Comparison of ENCODE assay signal across 12 cellular contexts in genomic region chr4:1208970-1209704, GRCh38. TPM values are rescaled to one million over a fixed set of nuclear protein-coding genes. Genes with fewer than 3 reads are reported as not detected.
DNase-seq lines count a peak whose midpoint lies in the region; ATAC-seq and TF ChIP-seq lines count a peak whose summit lies in the region.
"Had no signal": no experiment of that assay in that cellular context is flagged by ENCODE, and none has a peak within 500 bp of the region (broad histone marks: within the 10 kb centered on the region; RNA-seq: fewer than 3 reads in every experiment).

No MANE protein-coding gene starts in this region.

- no peak for TF ChIP-seq POLR2A in uterus (IDR thresholded peaks at IDR 0.05)

- ATAC-seq in Right ventricle myocardium inferior, result peak; percentile 5

- no peak overlapping the region for H3K27ac ChIP-seq in neural progenitor cell
- H3K27ac ChIP-seq in uterus, result peak overlapping the region; percentile 88 to 93

- H3K4me1 ChIP-seq in neural progenitor cell (no peaks in the 10 kb centered on the region), uterus (peaks cover 22 to 53% of the 10 kb centered on the region in 2 donors)

- H3K9me3 ChIP-seq in neural progenitor cell (ENCODE audit: low read depth) (no peaks in the 10 kb centered on the region), uterus (no peaks in the 10 kb centered on the region)

- H3K9me3 Mint-ChIP-seq in neural progenitor cell, result no peaks in the 10 kb centered on the region

- no peaks in the 10 kb centered on the region for H3K79me2 ChIP-seq in neural progenitor cell (ENCODE audit: low read depth)

- H3K4me1 Mint-ChIP-seq in neural progenitor cell, result peaks cover 2% of the 10 kb centered on the region

- TF ChIP-seq CTCF in fibroblast of the aortic adventitia (IDR thresholded peaks at IDR 0.05; ENCODE audit: insufficient read depth, low read length), result no peak
- TF ChIP-seq CTCF in neural progenitor cell (IDR thresholded peaks at IDR 0.05), result no peak
- no peak for TF ChIP-seq CTCF in uterus (IDR thresholded peaks at IDR 0.05)

- H3K36me3 ChIP-seq in neural progenitor cell (no peaks in the 10 kb centered on the region), uterus (no peaks in the 10 kb centered on the region)

- H3K27ac Mint-ChIP-seq in neural progenitor cell, result no peak overlapping the region

- H3K27me3 Mint-ChIP-seq in neural progenitor cell (ENCODE audit: insufficient read depth, low read depth), result peaks cover 5% of the 10 kb centered on the region

- no peak overlapping the region for H3K9ac ChIP-seq in neural progenitor cell

- no peaks in the 10 kb centered on the region for H3F3A ChIP-seq in neural progenitor cell (ENCODE audit: low read depth)

- H3K27me3 ChIP-seq in neural progenitor cell, result no peaks in the 10 kb centered on the region
- no peaks in the 10 kb centered on the region for H3K27me3 ChIP-seq in uterus

- no peak overlapping the region for H2AFZ ChIP-seq in neural progenitor cell (replicated peaks)

- intact Hi-C loops in Right ventricle myocardium inferior (cut with DNase I), result loop anchor here (5.0 kb wide), 2 partner anchors 37 to 38 kb away; partner anchors contain the start of genes CTBP1 and SPON2
- intact Hi-C loops in cardiac septum (cut with DNase I), result loop anchor here (2.0 kb wide), 1 partner anchor 14 kb away; no protein-coding TSS in a partner anchor
- intact Hi-C loops in uterus (cut with DNase I; ENCODE audit: low total_unique reads), result no loop called here

- H3K4me3 Mint-ChIP-seq in neural progenitor cell, result peak overlapping the region; percentile 30

- no peak overlapping the region for H3K4me2 ChIP-seq in neural progenitor cell

- H4K20me1 ChIP-seq in neural progenitor cell (ENCODE audit: low read depth), result peaks cover 3% of the 10 kb centered on the region

- H3K36me3 Mint-ChIP-seq in neural progenitor cell, result peaks cover 2% of the 10 kb centered on the region

- H3K4me3 ChIP-seq in fibroblast of the aortic adventitia (ENCODE audit: low read depth, low read length), result no peak overlapping the region
- H3K4me3 ChIP-seq in neural progenitor cell, result no peak overlapping the region
- no peak overlapping the region for H3K4me3 ChIP-seq in uterus

- DNase-seq in Right ventricle myocardium inferior (ENCODE audit: missing footprints) (peak; percentile 66), cardiac septum (ENCODE audit: low spot score) (no peak), fibroblast of the aortic adventitia (ENCODE audit: low read depth) (peak; percentile 79), neural progenitor cell (ENCODE audit: low spot score) (no peak), uterus (peak in 1 of 2 donors; percentile 61), HCEC 1CT (no peak), H4 (ENCODE audit: low spot score) (no peak)
- no peak for DNase-seq in stimulated activated naive CD4-positive, alpha-beta T cell (lab: John Stamatoyannopoulos, UW)
- DNase-seq: activated gamma-delta T cell treated with Interleukin-2 at 50 U/mL for 16 hours; NCI-H748 treated with DMSO at 0.1 percent for 48 hours; stimulated activated CD4-positive, alpha-beta T cell treated with anti-CD3 and anti-CD28 coated beads, Interleukin-4, amount 100 ng/mL, for 1 hour; T1000 had no signal

RNA-seq across cellular contexts. Expression of gene SPON2, which starts 36.8 kb away (rescaled TPM):
- total RNA-seq in Right ventricle myocardium inferior (22.6 TPM), cardiac septum (19.8 TPM), fibroblast of the aortic adventitia (ENCODE audit: low replicate concordance) (21.1 and 409 TPM in 2 replicates), neural progenitor cell (ENCODE audit: low replicate concordance) (2.1 and 9.0 TPM in 2 replicates), uterus (100 to 1,000 TPM in 2 of 4 donors, 10 to 100 TPM in 2; 60.6 to 262 (median 115) TPM)
- 4.5 and 12.0 TPM in 2 replicates for total RNA-seq in H4 (2014; rRNA removed; shearing (Covaris generic))

RNA-seq across cellular contexts. Expression of gene CTBP1, which starts 39.8 kb away (rescaled TPM):
- 121 TPM for total RNA-seq in Right ventricle myocardium inferior
- total RNA-seq in cardiac septum, result 129 TPM
- 141 and 191 TPM in 2 replicates for total RNA-seq in fibroblast of the aortic adventitia (ENCODE audit: low replicate concordance)
- total RNA-seq in neural progenitor cell (ENCODE audit: low replicate concordance), result 171 and 243 TPM in 2 replicates
- 100 to 1,000 TPM; 104 to 193 (median 162) TPM for total RNA-seq in uterus
- total RNA-seq in H4 (2014; rRNA removed; shearing (Covaris generic)), result 81.0 and 106 TPM in 2 replicates

Comparison
In these comparisons a context has a peak if more than half of its experiments do, and no peak if none do; other contexts are left out.
1. DNase-seq: peak in Right ventricle myocardium inferior (single experiment) and fibroblast of the aortic adventitia (single experiment); none in cardiac septum (single experiment), neural progenitor cell (single experiment), stimulated activated naive CD4-positive, alpha-beta T cell (0 of 6), HCEC 1CT (single experiment) and H4 (single experiment).